In the genomic region with DNA sequence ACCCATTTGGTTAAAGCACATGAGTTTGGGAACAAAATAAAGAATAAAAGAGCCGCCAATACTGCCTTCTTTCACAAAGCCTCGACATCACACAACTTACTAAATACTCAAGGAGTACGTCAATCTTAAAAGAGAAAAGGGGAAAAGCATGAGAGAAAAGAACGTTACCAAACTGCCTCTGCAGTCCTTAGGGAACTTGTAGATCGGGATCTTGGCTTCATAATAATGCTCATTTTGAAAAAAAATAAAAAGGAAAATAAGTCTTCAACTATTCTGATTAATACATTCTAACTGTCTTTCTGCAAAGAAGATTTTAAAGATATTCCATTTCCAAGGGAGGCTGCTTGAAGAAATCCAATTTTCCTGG, we compare ENCODE assay signal across 10 cellular contexts.
DNase-seq lines count a peak whose midpoint lies in the region; ATAC-seq, FAIRE-seq and TF ChIP-seq lines count a peak whose summit lies in the region.
"Had no signal": no experiment of that assay in that cellular context is flagged by ENCODE, and none has a peak within 500 bp of the region (broad histone marks: within the 10 kb centered on the region; RNA-seq: fewer than 3 reads in every experiment).

No MANE protein-coding gene starts in this region.

- DNase-seq in HFFc6 (no peak), astrocyte of the cerebellum (ENCODE audit: low read depth) (no peak), keratinocyte (ENCODE audit: low read depth, low spot score) (no peak)
- no peak for DNase-seq in activated CD4-positive, alpha-beta T cell treated with anti-CD3 and anti-CD28 coated beads, Interleukin-2, amount 10 ng/mL, durations not matched to agents 7 days and 5 days
- no peak for DNase-seq in activated CD8-positive, alpha-beta T cell treated with anti-CD3 and anti-CD28 coated beads, Interleukin-2, amount 10 ng/mL, durations not matched to agents 7 days and 5 days
- DNase-seq: activated CD4-positive, alpha-beta T cell treated with anti-CD3 and anti-CD28 coated beads, Interleukin-2, amount 50 U/mL, for 4 hours; NCI-H2081 had no signal

- H3K9me3 ChIP-seq in keratinocyte (ENCODE audit: control insufficient read depth, low read depth, low read length) (no peaks in the 10 kb centered on the region), skeletal muscle satellite cell (replicated peaks; ENCODE audit: low read length) (no peaks in the 10 kb centered on the region)

- dilution Hi-C loops in keratinocyte (cut with MboI; ENCODE audit: extremely low pct_ligation_motif_present, low sequenced_read_pairs), result no loop called here

- H3K4me2 ChIP-seq in keratinocyte (ENCODE audit: control insufficient read depth, extremely low read depth, insufficient read depth, low read depth, low read length) (peak overlapping the region; percentile 70), skeletal muscle satellite cell (ENCODE audit: low read length) (peak overlapping the region; percentile 92)

- H4K20me1 ChIP-seq in keratinocyte (ENCODE audit: control insufficient read depth, extremely low read depth, insufficient read depth, low read length), result no peaks in the 10 kb centered on the region

- CTCF ChIA-PET in activated CD4-positive, alpha-beta T cell treated with anti-CD3 and anti-CD28 coated beads, Interleukin-2, amount 10 ng/mL, durations not matched to agents 7 days and 5 days (lab: Charles Lee), result interaction anchor here (0.6 kb wide), 1 partner anchor 757 kb away, joined by 3 read pairs; no protein-coding TSS in a partner anchor
- CTCF ChIA-PET in activated CD8-positive, alpha-beta T cell treated with anti-CD3 and anti-CD28 coated beads, Interleukin-2, amount 10 ng/mL, durations not matched to agents 7 days and 5 days (lab: Charles Lee), result interaction anchor here (1.0 kb wide), 1 partner anchor 87 kb away, joined by 4 read pairs; no protein-coding TSS in a partner anchor

- no peaks in the 10 kb centered on the region for H3K36me3 Mint-ChIP-seq in HFFc6 (ENCODE audit: low read depth)
- no peaks in the 10 kb centered on the region for H3K36me3 Mint-ChIP-seq in activated CD4-positive, alpha-beta T cell treated with anti-CD3 and anti-CD28 coated beads, Interleukin-2, amount 10 ng/mL, durations not matched to agents 7 days and 5 days (ENCODE audit: low read depth)
- H3K36me3 Mint-ChIP-seq in activated CD8-positive, alpha-beta T cell treated with anti-CD3 and anti-CD28 coated beads, Interleukin-2, amount 10 ng/mL, durations not matched to agents 7 days and 5 days (ENCODE audit: low read depth), result no peaks in the 10 kb centered on the region

- peaks cover 10% of the 10 kb centered on the region for H3K4me1 Mint-ChIP-seq in HFFc6 (ENCODE audit: low read depth)
- peaks cover 10% of the 10 kb centered on the region for H3K4me1 Mint-ChIP-seq in activated CD4-positive, alpha-beta T cell treated with anti-CD3 and anti-CD28 coated beads, Interleukin-2, amount 10 ng/mL, durations not matched to agents 7 days and 5 days
- peaks cover 10% of the 10 kb centered on the region for H3K4me1 Mint-ChIP-seq in activated CD8-positive, alpha-beta T cell treated with anti-CD3 and anti-CD28 coated beads, Interleukin-2, amount 10 ng/mL, durations not matched to agents 7 days and 5 days (ENCODE audit: low read depth)

- H3K4me3 ChIP-seq in astrocyte of the cerebellum (ENCODE audit: low read depth, low read length) (peak overlapping the region; percentile 42), keratinocyte (ENCODE audit: control insufficient read depth in 2 of 3, extremely low read depth in 1 of 3, insufficient read depth in 2 of 3, low read depth in 1 of 3, low read length in 3 of 3) (peak overlapping the region; percentile 20 to 85 (median 37)), skeletal muscle satellite cell (ENCODE audit: low read length) (peak overlapping the region; percentile 71)

- H3K9me3 Mint-ChIP-seq in HFFc6, result no peaks in the 10 kb centered on the region
- H3K9me3 Mint-ChIP-seq in activated CD4-positive, alpha-beta T cell treated with anti-CD3 and anti-CD28 coated beads, Interleukin-2, amount 10 ng/mL, durations not matched to agents 7 days and 5 days, result no peaks in the 10 kb centered on the region
- H3K9me3 Mint-ChIP-seq in activated CD8-positive, alpha-beta T cell treated with anti-CD3 and anti-CD28 coated beads, Interleukin-2, amount 10 ng/mL, durations not matched to agents 7 days and 5 days (ENCODE audit: insufficient read depth), result no peaks in the 10 kb centered on the region

- H3K27ac Mint-ChIP-seq in HFFc6, result no peak overlapping the region
- no peak overlapping the region for H3K27ac Mint-ChIP-seq in activated CD4-positive, alpha-beta T cell treated with anti-CD3 and anti-CD28 coated beads, Interleukin-2, amount 10 ng/mL, durations not matched to agents 7 days and 5 days
- no peak overlapping the region for H3K27ac Mint-ChIP-seq in activated CD8-positive, alpha-beta T cell treated with anti-CD3 and anti-CD28 coated beads, Interleukin-2, amount 10 ng/mL, durations not matched to agents 7 days and 5 days

- H3K79me2 ChIP-seq in keratinocyte (ENCODE audit: control insufficient read depth, insufficient read depth, low read length), result no peaks in the 10 kb centered on the region

- H3K36me3 ChIP-seq in keratinocyte (ENCODE audit: control insufficient read depth in 2 of 2, extremely low read depth in 1 of 2, insufficient read depth in 2 of 2, low read length in 2 of 2) (no peaks in the 10 kb centered on the region), skeletal muscle satellite cell (ENCODE audit: insufficient read depth, low read length) (no peaks in the 10 kb centered on the region)

- no peak for FAIRE-seq in keratinocyte (lab: Jason Lieb, UNC)

- in situ Hi-C loops in astrocyte of the cerebellum (cut with HindIII; ENCODE audit: low sequenced_read_pairs), result no loop called here

- H3K27me3 ChIP-seq in keratinocyte (ENCODE audit: control insufficient read depth, extremely low read depth, insufficient read depth, low read length), result no peaks in the 10 kb centered on the region
- H3K27me3 ChIP-seq in skeletal muscle satellite cell (ENCODE audit: control insufficient read depth, insufficient read depth, low read length), result no peaks in the 10 kb centered on the region

- peak overlapping the region; percentile 77 for H3K9ac ChIP-seq in keratinocyte (ENCODE audit: control insufficient read depth, extremely low read depth, insufficient read depth, low read length)
- H3K9ac ChIP-seq in skeletal muscle satellite cell (ENCODE audit: low read depth, low read length), result peak overlapping the region; percentile 72

- H3K4me1 ChIP-seq in keratinocyte (ENCODE audit: control insufficient read depth, extremely low read depth, insufficient read depth, low read length), result peaks cover 11% of the 10 kb centered on the region
- peaks cover 14% of the 10 kb centered on the region for H3K4me1 ChIP-seq in skeletal muscle satellite cell (ENCODE audit: control insufficient read depth, insufficient read depth, low read length)

- peak overlapping the region; percentile 74 for H3K27ac ChIP-seq in keratinocyte (ENCODE audit: control insufficient read depth, insufficient read depth, low read length)

- POLR2A ChIA-PET in activated CD4-positive, alpha-beta T cell treated with anti-CD3 and anti-CD28 coated beads, Interleukin-2, amount 10 ng/mL, durations not matched to agents 7 days and 5 days (lab: Charles Lee), result no interaction called here
- POLR2A ChIA-PET in activated CD8-positive, alpha-beta T cell treated with anti-CD3 and anti-CD28 coated beads, Interleukin-2, amount 10 ng/mL, durations not matched to agents 7 days and 5 days (lab: Charles Lee), result no interaction called here

- no peaks in the 10 kb centered on the region for H3K9me1 ChIP-seq in keratinocyte (ENCODE audit: control insufficient read depth, extremely low read depth, insufficient read depth, low read length)

- no peaks in the 10 kb centered on the region for H3K27me3 Mint-ChIP-seq in HFFc6 (ENCODE audit: insufficient read depth)
- peaks cover 29% of the 10 kb centered on the region for H3K27me3 Mint-ChIP-seq in activated CD4-positive, alpha-beta T cell treated with anti-CD3 and anti-CD28 coated beads, Interleukin-2, amount 10 ng/mL, durations not matched to agents 7 days and 5 days
- H3K27me3 Mint-ChIP-seq in activated CD8-positive, alpha-beta T cell treated with anti-CD3 and anti-CD28 coated beads, Interleukin-2, amount 10 ng/mL, durations not matched to agents 7 days and 5 days (ENCODE audit: low read depth), result peaks cover 26% of the 10 kb centered on the region

- peak overlapping the region; percentile 27 for H2AFZ ChIP-seq in keratinocyte (ENCODE audit: control insufficient read depth, low read length)

- no peak for TF ChIP-seq CTCF in HFFc6 (IDR thresholded peaks at IDR 0.05)
- no peak for TF ChIP-seq CTCF in astrocyte of the cerebellum (IDR thresholded peaks at IDR 0.05; ENCODE audit: low read depth, low read length, missing control alignments)
- no peak for TF ChIP-seq CTCF in keratinocyte (optimal IDR thresholded peaks at IDR 0.05 in 1 of 3, IDR thresholded peaks at IDR 0.05 in 1 of 3, conservative IDR thresholded peaks at IDR 0.05 in 1 of 3; ENCODE audit: extremely low read depth in 1 of 3, insufficient read depth in 2 of 3, low read length in 3 of 3)

- ATAC-seq in HG03469 (IDR thresholded peaks at IDR 0.05; ENCODE audit: unreplicated experiment), result no peak
- ATAC-seq in activated CD8-positive, alpha-beta T cell treated with anti-CD3 and anti-CD28 coated beads, Interleukin-2, amount 10 ng/mL, durations not matched to agents 7 days and 5 days, result no peak
- no peak for ATAC-seq in HG03432 (IDR thresholded peaks at IDR 0.05; ENCODE audit: unreplicated experiment)

- H3K4me3 Mint-ChIP-seq in HFFc6, result peak overlapping the region; percentile 69
- H3K4me3 Mint-ChIP-seq in activated CD4-positive, alpha-beta T cell treated with anti-CD3 and anti-CD28 coated beads, Interleukin-2, amount 10 ng/mL, durations not matched to agents 7 days and 5 days, result no peak overlapping the region
- no peak overlapping the region for H3K4me3 Mint-ChIP-seq in activated CD8-positive, alpha-beta T cell treated with anti-CD3 and anti-CD28 coated beads, Interleukin-2, amount 10 ng/mL, durations not matched to agents 7 days and 5 days
